In the genomic region with DNA sequence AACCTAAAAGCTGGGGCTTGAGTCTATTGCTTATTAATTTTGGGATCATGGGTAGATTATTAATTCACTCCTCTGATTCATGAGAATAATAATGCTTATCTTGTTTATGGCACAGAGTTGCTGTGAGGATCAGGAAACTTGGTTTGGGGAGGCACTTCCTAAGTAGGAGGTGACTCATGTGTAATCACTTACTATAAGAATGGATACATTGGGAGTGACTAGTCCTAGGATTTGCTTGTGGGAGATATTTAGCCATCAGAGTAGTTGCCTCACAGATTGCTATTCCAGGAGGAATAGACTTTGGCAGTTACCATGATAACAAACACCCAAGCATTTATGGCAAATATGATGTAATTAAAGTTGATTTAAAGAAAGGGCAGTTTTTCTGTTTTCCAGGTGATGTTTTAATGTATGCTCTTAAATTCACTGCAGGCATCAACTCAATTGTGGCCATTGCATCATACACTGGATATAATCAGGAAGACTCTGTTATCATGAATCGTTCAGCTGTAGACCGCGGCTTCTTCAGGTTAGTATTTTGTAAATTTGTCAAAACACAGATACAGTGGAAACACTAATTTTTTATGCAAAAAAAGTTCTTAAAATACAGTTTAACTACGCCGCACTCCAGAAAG, we compare ENCODE assay signal across 11 cellular contexts. TPM values are rescaled to one million over a fixed set of nuclear protein-coding genes. Genes with fewer than 3 reads are reported as not detected.
DNase-seq lines count a peak whose midpoint lies in the region; ATAC-seq and TF ChIP-seq lines count a peak whose summit lies in the region.
"Had no signal": no experiment of that assay in that cellular context is flagged by ENCODE, and none has a peak within 500 bp of the region (broad histone marks: within the 10 kb centered on the region; RNA-seq: fewer than 3 reads in every experiment).

No MANE protein-coding gene starts in this region.

- H3K4me3 ChIP-seq in fibroblast of the aortic adventitia (ENCODE audit: low read depth, low read length): no peak overlapping the region
- no peak overlapping the region for H3K4me3 ChIP-seq in skeletal muscle cell (ENCODE audit: low read depth, low read length)
- H3K4me3 ChIP-seq: hepatocyte had no signal

- no peak for TF ChIP-seq CTCF in fibroblast of the aortic adventitia (IDR thresholded peaks at IDR 0.05; ENCODE audit: insufficient read depth, low read length)

- DNase-seq in GM04504 (ENCODE audit: low read depth) (peak; percentile 48), fibroblast of the aortic adventitia (ENCODE audit: low read depth) (peak; percentile 87), skeletal muscle cell (ENCODE audit: low read depth) (peak; percentile 78), NCI-H1436 (lab: John Stamatoyannopoulos, UW) (no peak), SHP77 (lab: John Stamatoyannopoulos, UW) (no peak)
- DNase-seq: activated CD8-positive, alpha-beta memory T cell treated with anti-CD3 and anti-CD28 coated beads for 24 hours; stimulated activated CD4-positive, alpha-beta T cell treated with anti-CD3 and anti-CD28 coated beads, Interleukin-2, amount 100 ng/mL, for 24 hours; substantia nigra had no signal

- peak; percentile 47; the same call in 2 of the 3 replicates for ATAC-seq in SK-N-SH treated with all-trans-retinoic acid at 6 μM for 48 hours
- ATAC-seq in HG02588 (IDR thresholded peaks at IDR 0.05; ENCODE audit: unreplicated experiment): no peak

TF ChIP-seq in SK-N-SH treated with all-trans-retinoic acid at 6 μM for 48 hours, 23 proteins besides CTCF, POLR2A, EP300 and RAD21:
- no peak for TF ChIP-seq RARB (CRISPR knock-in tag; IDR thresholded peaks at IDR 0.05)
- TF ChIP-seq CSDC2 (CRISPR knock-in tag; IDR thresholded peaks at IDR 0.05): no peak
- no peak for TF ChIP-seq ZC3H10 (CRISPR knock-in tag; IDR thresholded peaks at IDR 0.05)
- TF ChIP-seq ZFP30 (CRISPR knock-in tag; IDR thresholded peaks at IDR 0.05): no peak
- no peak for TF ChIP-seq GLIS3 (CRISPR knock-in tag; IDR thresholded peaks at IDR 0.05)
- TF ChIP-seq CREB5 (CRISPR knock-in tag; IDR thresholded peaks at IDR 0.05; ENCODE audit: low read depth): no peak
- no peak for TF ChIP-seq ZNF565 (CRISPR knock-in tag; conservative IDR thresholded peaks at IDR 0.05; ENCODE audit: low read depth)
- TF ChIP-seq, protein P1, sequence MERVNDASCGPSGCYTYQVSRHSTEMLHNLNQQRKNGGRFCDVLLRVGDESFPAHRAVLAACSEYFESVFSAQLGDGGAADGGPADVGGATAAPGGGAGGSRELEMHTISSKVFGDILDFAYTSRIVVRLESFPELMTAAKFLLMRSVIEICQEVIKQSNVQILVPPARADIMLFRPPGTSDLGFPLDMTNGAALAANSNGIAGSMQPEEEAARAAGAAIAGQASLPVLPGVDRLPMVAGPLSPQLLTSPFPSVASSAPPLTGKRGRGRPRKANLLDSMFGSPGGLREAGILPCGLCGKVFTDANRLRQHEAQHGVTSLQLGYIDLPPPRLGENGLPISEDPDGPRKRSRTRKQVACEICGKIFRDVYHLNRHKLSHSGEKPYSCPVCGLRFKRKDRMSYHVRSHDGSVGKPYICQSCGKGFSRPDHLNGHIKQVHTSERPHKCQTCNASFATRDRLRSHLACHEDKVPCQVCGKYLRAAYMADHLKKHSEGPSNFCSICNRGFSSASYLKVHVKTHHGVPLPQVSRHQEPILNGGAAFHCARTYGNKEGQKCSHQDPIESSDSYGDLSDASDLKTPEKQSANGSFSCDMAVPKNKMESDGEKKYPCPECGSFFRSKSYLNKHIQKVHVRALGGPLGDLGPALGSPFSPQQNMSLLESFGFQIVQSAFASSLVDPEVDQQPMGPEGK (CRISPR knock-in tag; IDR thresholded peaks at IDR 0.05; ENCODE audit: borderline replicate concordance): no peak
- no peak for TF ChIP-seq TSHZ2 (CRISPR knock-in tag; IDR thresholded peaks at IDR 0.05)
- TF ChIP-seq OSR1 (CRISPR knock-in tag; IDR thresholded peaks at IDR 0.05): no peak
- no peak for TF ChIP-seq ZFP3 (CRISPR knock-in tag; IDR thresholded peaks at IDR 0.05)
- no peak for TF ChIP-seq ESRRG (CRISPR knock-in tag; IDR thresholded peaks at IDR 0.05)
- no peak for TF ChIP-seq ZNF8 (CRISPR knock-in tag; IDR thresholded peaks at IDR 0.05)
- TF ChIP-seq PPARA (CRISPR knock-in tag; IDR thresholded peaks at IDR 0.05; ENCODE audit: borderline replicate concordance): no peak
- TF ChIP-seq TCF4 (CRISPR knock-in tag; IDR thresholded peaks at IDR 0.05; ENCODE audit: borderline replicate concordance): no peak
- TF ChIP-seq ISL1 (CRISPR knock-in tag; IDR thresholded peaks at IDR 0.05): no peak
- TF ChIP-seq SNAI2 (CRISPR knock-in tag; IDR thresholded peaks at IDR 0.05): no peak
- TF ChIP-seq ZNF70 (CRISPR knock-in tag; IDR thresholded peaks at IDR 0.05): no peak
- TF ChIP-seq, protein P2, sequence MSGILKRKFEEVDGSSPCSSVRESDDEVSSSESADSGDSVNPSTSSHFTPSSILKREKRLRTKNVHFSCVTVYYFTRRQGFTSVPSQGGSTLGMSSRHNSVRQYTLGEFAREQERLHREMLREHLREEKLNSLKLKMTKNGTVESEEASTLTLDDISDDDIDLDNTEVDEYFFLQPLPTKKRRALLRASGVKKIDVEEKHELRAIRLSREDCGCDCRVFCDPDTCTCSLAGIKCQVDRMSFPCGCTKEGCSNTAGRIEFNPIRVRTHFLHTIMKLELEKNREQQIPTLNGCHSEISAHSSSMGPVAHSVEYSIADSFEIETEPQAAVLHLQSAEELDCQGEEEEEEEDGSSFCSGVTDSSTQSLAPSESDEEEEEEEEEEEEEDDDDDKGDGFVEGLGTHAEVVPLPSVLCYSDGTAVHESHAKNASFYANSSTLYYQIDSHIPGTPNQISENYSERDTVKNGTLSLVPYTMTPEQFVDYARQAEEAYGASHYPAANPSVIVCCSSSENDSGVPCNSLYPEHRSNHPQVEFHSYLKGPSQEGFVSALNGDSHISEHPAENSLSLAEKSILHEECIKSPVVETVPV (CRISPR knock-in tag; IDR thresholded peaks at IDR 0.05): no peak
- TF ChIP-seq TOX (CRISPR knock-in tag; IDR thresholded peaks at IDR 0.05; ENCODE audit: borderline replicate concordance): no peak

RNA-seq across cellular contexts. Expression of gene POLR2B, which starts 41.9 kb away (rescaled TPM):
- total RNA-seq in fibroblast of the aortic adventitia (ENCODE audit: low replicate concordance): 94.2 and 97.0 TPM in 2 replicates

RNA-seq across cellular contexts. Expression of gene NOA1, which starts 43.2 kb away (rescaled TPM):
- 15.0 and 21.2 TPM in 2 replicates for total RNA-seq in fibroblast of the aortic adventitia (ENCODE audit: low replicate concordance)

Comparison
In these comparisons a context has a peak if more than half of its experiments do, and no peak if none do; other contexts are left out.
1. DNase-seq: peak in GM04504 (single experiment), fibroblast of the aortic adventitia (single experiment) and skeletal muscle cell (single experiment); none in NCI-H1436 (single experiment) and SHP77 (0 of 2).